ENCODE assay signal across 9 cellular contexts in the genomic region with DNA sequence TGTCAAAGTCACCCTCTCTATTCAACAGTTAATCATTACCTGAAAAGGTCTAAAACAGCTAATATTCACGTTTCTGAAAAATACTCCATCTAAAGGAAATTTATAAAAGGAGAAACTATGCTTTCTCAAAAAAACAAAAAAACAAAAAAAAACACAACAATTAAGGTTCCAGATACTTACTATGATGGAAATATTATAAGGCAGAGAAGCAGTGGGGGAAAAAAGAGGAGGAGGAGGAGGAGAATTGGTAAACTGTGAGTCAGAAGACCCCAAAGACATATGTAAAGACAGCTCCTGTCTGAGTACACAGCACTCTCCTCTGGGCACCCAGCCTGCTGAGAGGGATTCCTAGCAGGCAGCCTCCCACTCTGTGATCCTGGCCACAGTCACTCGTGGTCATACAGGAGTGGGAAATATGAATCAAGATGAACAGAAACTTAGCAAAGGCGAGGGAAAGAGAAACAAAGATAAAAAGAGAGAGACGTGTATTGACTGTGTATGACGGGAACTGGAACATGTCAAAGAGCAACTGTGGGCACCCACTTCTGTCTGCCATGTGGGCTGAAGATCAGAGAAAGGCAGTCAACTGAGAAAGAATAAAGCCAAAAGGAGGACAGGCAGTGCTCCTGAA. TPM values are rescaled to one million over a fixed set of nuclear protein-coding genes. Genes with fewer than 3 reads are reported as not detected.
DNase-seq lines count a peak whose midpoint lies in the region; ATAC-seq lines count a peak whose summit lies in the region.
"Had no signal": no experiment of that assay in that cellular context is flagged by ENCODE, and none has a peak within 500 bp of the region (broad histone marks: within the 10 kb centered on the region; RNA-seq: fewer than 3 reads in every experiment).

No MANE protein-coding gene starts in this region.

- H3K4me3 Mint-ChIP-seq in activated T-helper 1 cell treated with anti-CD3 and anti-CD28 coated beads, Interleukin-12 subunit alpha, Interleukin-12 subunit beta, Interleukin-2, Interleukin-4 antibody, amounts not matched to agents 30 ng/mL and 10 ng/mL and 1 ng/mL, durations not matched to agents 14 hours and 24 hours and 36 hours: peak overlapping the region; percentile 64

- ATAC-seq in GM18873 (IDR thresholded peaks at IDR 0.05; ENCODE audit: low FRiP score, unreplicated experiment) (peak; percentile 71), HG03045 (IDR thresholded peaks at IDR 0.05; ENCODE audit: unreplicated experiment) (peak; percentile 81)

- peak overlapping the region; percentile 89 for H3K27ac Mint-ChIP-seq in activated T-helper 1 cell treated with anti-CD3 and anti-CD28 coated beads, Interleukin-12 subunit alpha, Interleukin-12 subunit beta, Interleukin-2, Interleukin-4 antibody, amounts not matched to agents 30 ng/mL and 10 ng/mL and 1 ng/mL, durations not matched to agents 14 hours and 24 hours and 36 hours

- H3K36me3 Mint-ChIP-seq in activated T-helper 1 cell treated with anti-CD3 and anti-CD28 coated beads, Interleukin-12 subunit alpha, Interleukin-12 subunit beta, Interleukin-2, Interleukin-4 antibody, amounts not matched to agents 30 ng/mL and 10 ng/mL and 1 ng/mL, durations not matched to agents 14 hours and 24 hours and 36 hours (ENCODE audit: low read depth): peaks cover 18% of the 10 kb centered on the region

- H3K9me3 Mint-ChIP-seq in activated T-helper 1 cell treated with anti-CD3 and anti-CD28 coated beads, Interleukin-12 subunit alpha, Interleukin-12 subunit beta, Interleukin-2, Interleukin-4 antibody, amounts not matched to agents 30 ng/mL and 10 ng/mL and 1 ng/mL, durations not matched to agents 14 hours and 24 hours and 36 hours: no peaks in the 10 kb centered on the region

- H3K4me1 Mint-ChIP-seq in activated T-helper 1 cell treated with anti-CD3 and anti-CD28 coated beads, Interleukin-12 subunit alpha, Interleukin-12 subunit beta, Interleukin-2, Interleukin-4 antibody, amounts not matched to agents 30 ng/mL and 10 ng/mL and 1 ng/mL, durations not matched to agents 14 hours and 24 hours and 36 hours (ENCODE audit: low read depth): peaks cover 36% of the 10 kb centered on the region

- DNase-seq in activated T-helper 1 cell treated with anti-CD3 and anti-CD28 coated beads, Interleukin-12 subunit alpha, Interleukin-12 subunit beta, Interleukin-2, Interleukin-4 antibody, amounts not matched to agents 30 ng/mL and 10 ng/mL and 1 ng/mL, durations not matched to agents 14 hours and 24 hours and 36 hours (ENCODE audit: low spot score): peak; percentile 21
- DNase-seq in stimulated activated CD4-positive, alpha-beta T cell treated with anti-CD3 and anti-CD28 coated beads, Interleukin-2, amount 100 ng/mL, for 48 hours: peak; percentile 13 to 27
- DNase-seq in SK-N-DZ (ENCODE audit: low spot score): no peak
- DNase-seq in NCI-H774 (lab: John Stamatoyannopoulos, UW): no peak
- no peak for DNase-seq in NCI-H345 (lab: John Stamatoyannopoulos, UW)
- DNase-seq in NCI-H2029 treated with DMSO at 0.1 percent for 48 hours (lab: John Stamatoyannopoulos, UW): no peak
- DNase-seq: left cardiac atrium had no signal

- intact Hi-C loops in activated T-helper 1 cell treated with anti-CD3 and anti-CD28 coated beads, Interleukin-12 subunit alpha, Interleukin-12 subunit beta, Interleukin-2, Interleukin-4 antibody, amounts not matched to agents 30 ng/mL and 10 ng/mL and 1 ng/mL, durations not matched to agents 14 hours and 24 hours and 36 hours (cut with micrococcal nuclease): loop anchor here (1.0 to 5.0 kb wide), 7 partner anchors 10 to 347 kb away; a partner anchor contains a TSS

- H3K27me3 Mint-ChIP-seq in activated T-helper 1 cell treated with anti-CD3 and anti-CD28 coated beads, Interleukin-12 subunit alpha, Interleukin-12 subunit beta, Interleukin-2, Interleukin-4 antibody, amounts not matched to agents 30 ng/mL and 10 ng/mL and 1 ng/mL, durations not matched to agents 14 hours and 24 hours and 36 hours (ENCODE audit: insufficient read depth): no peaks in the 10 kb centered on the region

RNA-seq across cellular contexts. Expression of a gene that starts 12.5 kb away (rescaled TPM):
- total RNA-seq in activated T-helper 1 cell treated with anti-CD3 and anti-CD28 coated beads, Interleukin-12 subunit alpha, Interleukin-12 subunit beta, Interleukin-2, Interleukin-4 antibody, amounts not matched to agents 30 ng/mL and 10 ng/mL and 1 ng/mL, durations not matched to agents 14 hours and 24 hours and 36 hours: 10.2 and 10.3 TPM in 2 replicates
- 9.0 TPM in 2 replicates for polyA plus RNA-seq in SK-N-DZ (2014; cell fraction: cytosol; rRNA removed)
- 5.8 and 5.9 TPM in 2 replicates for polyA plus RNA-seq in SK-N-DZ (2014; cell fraction: nucleus; rRNA removed)

RNA-seq across cellular contexts. Expression of a gene that starts 40.3 kb away (rescaled TPM):
- total RNA-seq in activated T-helper 1 cell treated with anti-CD3 and anti-CD28 coated beads, Interleukin-12 subunit alpha, Interleukin-12 subunit beta, Interleukin-2, Interleukin-4 antibody, amounts not matched to agents 30 ng/mL and 10 ng/mL and 1 ng/mL, durations not matched to agents 14 hours and 24 hours and 36 hours: 191 and 194 TPM in 2 replicates
- polyA plus RNA-seq in SK-N-DZ (2014; cell fraction: cytosol; rRNA removed): 175 and 208 TPM in 2 replicates
- polyA plus RNA-seq in SK-N-DZ (2014; cell fraction: nucleus; rRNA removed): 176 and 247 TPM in 2 replicates

Comparison
In these comparisons a context has a peak if more than half of its experiments do, and no peak if none do; other contexts are left out.
1. DNase-seq: peak in activated T-helper 1 cell treated with anti-CD3 and anti-CD28 coated beads, Interleukin-12 subunit alpha, Interleukin-12 subunit beta, Interleukin-2, Interleukin-4 antibody, amounts not matched to agents 30 ng/mL and 10 ng/mL and 1 ng/mL, durations not matched to agents 14 hours and 24 hours and 36 hours (single experiment) and stimulated activated CD4-positive, alpha-beta T cell treated with anti-CD3 and anti-CD28 coated beads, Interleukin-2, amount 100 ng/mL, for 48 hours (2 of 2); none in SK-N-DZ (single experiment), NCI-H774 (single experiment), NCI-H345 (single experiment) and NCI-H2029 treated with DMSO at 0.1 percent for 48 hours (single experiment).